ENCODE assay signal across 13 cellular contexts in genomic region chr15:68552773-68553172, GRCh38. TPM values are rescaled to one million over a fixed set of nuclear protein-coding genes. Genes with fewer than 3 reads are reported as not detected.
DNase-seq lines count a peak whose midpoint lies in the region; ATAC-seq and TF ChIP-seq lines count a peak whose summit lies in the region.
"Had no signal": no experiment of that assay in that cellular context is flagged by ENCODE, and none has a peak within 500 bp of the region (broad histone marks: within the 10 kb centered on the region; RNA-seq: fewer than 3 reads in every experiment).

No MANE protein-coding gene starts in this region.

- no peaks in the 10 kb centered on the region for H3K9me3 ChIP-seq in ascending aorta
- H3K9me3 ChIP-seq: esophagus squamous epithelium had no signal

- H3K4me3 ChIP-seq in ascending aorta: no peak overlapping the region
- H3K4me3 ChIP-seq: esophagus squamous epithelium had no signal

- TF ChIP-seq CTCF in ascending aorta (IDR thresholded peaks at IDR 0.05): no peak
- no peak for TF ChIP-seq CTCF in omental fat pad (IDR thresholded peaks at IDR 0.05)

- intact Hi-C loops in ascending aorta (cut with DNase I): loop anchor here (5.0 kb wide), 1 partner anchor 300 kb away; no protein-coding TSS in a partner anchor

- H3K27me3 ChIP-seq in ascending aorta: no peaks in the 10 kb centered on the region

- peaks cover 0 to 2% of the 10 kb centered on the region in 2 donors for H3K4me1 ChIP-seq in ascending aorta
- H3K4me1 ChIP-seq: esophagus squamous epithelium had no signal

- ATAC-seq in HG02763 (IDR thresholded peaks at IDR 0.05; ENCODE audit: unreplicated experiment): no peak
- no peak for ATAC-seq in omental fat pad (ENCODE audit: low FRiP score)
- ATAC-seq: Panc1 had no signal

- no peaks in the 10 kb centered on the region for H3K36me3 ChIP-seq in ascending aorta
- H3K36me3 ChIP-seq: esophagus squamous epithelium had no signal

- DNase-seq in A172 (ENCODE audit: low spot score): peak; percentile 28
- DNase-seq in EL: peak; percentile 62
- DNase-seq in astrocyte of the hippocampus (ENCODE audit: low read depth, low spot score): peak; percentile 23
- peak; percentile 84 for DNase-seq in kidney tubule cell (ENCODE audit: low spot score)
- no peak for DNase-seq in ascending aorta (ENCODE audit: low spot score in 2 of 2)
- DNase-seq in omental fat pad (ENCODE audit: low spot score): no peak
- DNase-seq in SHP77 treated with DMSO at 0.1 percent for 48 hours (lab: John Stamatoyannopoulos, UW): no peak
- DNase-seq: activated CD8-positive, alpha-beta memory T cell treated with anti-CD3 and anti-CD28 coated beads, Interleukin-2, amount 50 U/mL, for 4 hours; esophagus squamous epithelium; NCI-H2107 had no signal

- H3K27ac ChIP-seq in ascending aorta: no peak overlapping the region
- H3K27ac ChIP-seq: esophagus squamous epithelium, KMS-11 had no signal

RNA-seq across cellular contexts. Expression of gene CORO2B, which starts 26.0 kb away (rescaled TPM):
- total RNA-seq in A172 (2014; rRNA removed; shearing (Covaris generic)): 0.43 and 1.2 TPM in 2 replicates
- total RNA-seq in ascending aorta (11.0 TPM), omental fat pad (10 to 100 TPM in 3 of 4 donors, 1 to 10 TPM in 1; 4.7 to 18.8 (median 13.7) TPM)

Comparison
In these comparisons a context has a peak if more than half of its experiments do, and no peak if none do; other contexts are left out.
1. DNase-seq: peak in A172 (single experiment), EL (single experiment), astrocyte of the hippocampus (single experiment) and kidney tubule cell (single experiment); none in ascending aorta (0 of 2), omental fat pad (single experiment) and SHP77 treated with DMSO at 0.1 percent for 48 hours (single experiment).